ENCODE assay signal across 23 cellular contexts in the genomic region with DNA sequence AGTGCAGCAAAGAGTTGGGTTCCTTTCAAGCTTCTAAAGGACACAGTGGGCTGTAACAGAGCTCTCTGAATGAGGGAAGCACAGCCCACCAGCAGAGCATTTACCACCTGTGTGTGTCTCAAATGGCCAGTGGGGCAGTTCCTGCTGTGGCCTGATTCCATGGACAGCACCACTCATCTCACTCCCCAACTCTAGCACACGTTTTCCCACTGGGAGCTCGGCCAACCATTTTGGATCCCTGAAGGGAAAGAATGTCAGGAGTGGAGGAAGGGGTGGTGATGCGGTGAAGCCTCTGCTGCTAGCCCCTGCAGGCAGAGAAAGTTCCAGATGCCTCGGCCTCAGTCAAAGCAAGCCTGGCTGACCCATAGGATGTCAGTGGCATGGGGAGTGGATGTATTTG.
"Had no signal": no experiment of that assay in that cellular context is flagged by ENCODE, and none has a peak within 500 bp of the region (broad histone marks: within the 10 kb centered on the region; RNA-seq: fewer than 3 reads in every experiment).

No MANE protein-coding gene starts in this region.

- FAIRE-seq: endothelial cell of umbilical vein had no signal

- H3K27me3 Mint-ChIP-seq: activated B cell treated with CpG ODN at 0.5 μM for 24 hours; activated naive CD8-positive, alpha-beta T cell treated with anti-CD3 and anti-CD28 coated beads, Interleukin-2, amount 50 U/mL, for 24 hours; naive thymus-derived CD8-positive, alpha-beta T cell; T-cell had no signal

- H3K36me3 ChIP-seq: esophagus muscularis mucosa, left ventricle myocardium inferior, vagina had no signal

- H3K4me3 ChIP-seq: esophagus muscularis mucosa, left ventricle myocardium inferior, vagina had no signal

- H3K9me3 Mint-ChIP-seq: activated B cell treated with CpG ODN at 0.5 μM for 24 hours; activated CD4-positive, alpha-beta T cell treated with anti-CD3 and anti-CD28 coated beads, Interleukin-2, amount 10 ng/mL, durations not matched to agents 24 days and 14 days; activated naive CD4-positive, alpha-beta T cell treated with anti-CD3 and anti-CD28 coated beads, Interleukin-2, amount 10 ng/mL, durations not matched to agents 7 days and 5 days; activated naive CD8-positive, alpha-beta T cell treated with anti-CD3 and anti-CD28 coated beads, Interleukin-2, amount 50 U/mL, for 24 hours; activated T-cell treated with anti-CD3 and anti-CD28 coated beads, Interleukin-2, amount 50 U/mL, for 4 hours; immature natural killer cell; naive thymus-derived CD8-positive, alpha-beta T cell; T-cell had no signal

- ATAC-seq: activated naive CD8-positive, alpha-beta T cell treated with anti-CD3 and anti-CD28 coated beads, Interleukin-2, amount 50 U/mL, for 24 hours; activated T-cell treated with anti-CD3 and anti-CD28 coated beads, Interleukin-2, amount 50 U/mL, for 4 hours; naive thymus-derived CD8-positive, alpha-beta T cell; T-cell had no signal

- H3K27ac Mint-ChIP-seq: activated B cell treated with CpG ODN at 0.5 μM for 24 hours; activated CD4-positive, alpha-beta T cell treated with anti-CD3 and anti-CD28 coated beads, Interleukin-2, amount 10 ng/mL, durations not matched to agents 24 days and 14 days; activated naive CD4-positive, alpha-beta T cell treated with anti-CD3 and anti-CD28 coated beads, Interleukin-2, amount 10 ng/mL, durations not matched to agents 7 days and 5 days; activated naive CD8-positive, alpha-beta T cell treated with anti-CD3 and anti-CD28 coated beads, Interleukin-2, amount 50 U/mL, for 24 hours; immature natural killer cell; progenitor cell of endocrine pancreas; T-cell had no signal

- H3K36me3 Mint-ChIP-seq: immature natural killer cell, T-cell had no signal

- H3K27ac ChIP-seq: esophagus muscularis mucosa, left ventricle myocardium inferior, vagina had no signal

- H3K4me1 Mint-ChIP-seq: activated B cell treated with CpG ODN at 0.5 μM for 24 hours; activated naive CD8-positive, alpha-beta T cell treated with anti-CD3 and anti-CD28 coated beads, Interleukin-2, amount 50 U/mL, for 24 hours had no signal

- H3K4me3 Mint-ChIP-seq: activated B cell treated with CpG ODN at 0.5 μM for 24 hours; activated CD4-positive, alpha-beta T cell treated with anti-CD3 and anti-CD28 coated beads, Interleukin-2, amount 10 ng/mL, durations not matched to agents 24 days and 14 days; activated naive CD4-positive, alpha-beta T cell treated with anti-CD3 and anti-CD28 coated beads, Interleukin-2, amount 10 ng/mL, durations not matched to agents 7 days and 5 days; activated naive CD8-positive, alpha-beta T cell treated with anti-CD3 and anti-CD28 coated beads, Interleukin-2, amount 50 U/mL, for 24 hours; activated T-cell treated with anti-CD3 and anti-CD28 coated beads, Interleukin-2, amount 50 U/mL, for 4 hours; immature natural killer cell; naive thymus-derived CD8-positive, alpha-beta T cell; T-cell had no signal

- H3K27me3 ChIP-seq: esophagus muscularis mucosa, vagina had no signal

- H3K9me3 ChIP-seq: esophagus muscularis mucosa, left ventricle myocardium inferior, vagina had no signal

- DNase-seq: activated B cell treated with CpG ODN at 0.5 μM for 24 hours; activated CD4-positive, alpha-beta T cell treated with anti-CD3 and anti-CD28 coated beads, Interleukin-2, amount 10 ng/mL, durations not matched to agents 24 days and 14 days; activated CD8-positive, alpha-beta memory T cell treated with anti-CD3 and anti-CD28 coated beads, Interleukin-2, amount 50 U/mL, for 4 hours; activated effector memory CD4-positive, alpha-beta T cell treated with Interleukin-2 at 50 U/mL for 16 hours; activated naive CD4-positive, alpha-beta T cell treated with anti-CD3 and anti-CD28 coated beads, Interleukin-2, amount 10 ng/mL, durations not matched to agents 7 days and 5 days; activated naive CD8-positive, alpha-beta T cell treated with anti-CD3 and anti-CD28 coated beads, Interleukin-2, amount 50 U/mL, for 24 hours; activated T-cell treated with anti-CD3 and anti-CD28 coated beads, Interleukin-2, amount 50 U/mL, for 4 hours; anterior cingulate cortex; cerebellar nuclear complex; effector memory CD4-positive, alpha-beta T cell; immature natural killer cell; kidney glomerular epithelial cell; left ventricle myocardium inferior; naive thymus-derived CD8-positive, alpha-beta T cell; stimulated activated CD4-positive, alpha-beta T cell treated with anti-CD3 and anti-CD28 coated beads, Interleukin-12 subunit alpha, Interleukin-12 subunit beta, amount 100 ng/mL, for 4 hours; stimulated activated CD4-positive, alpha-beta T cell treated with anti-CD3 and anti-CD28 coated beads, Interleukin-1b, Interleukin-23, amount 100 ng/mL, for 48 hours; stimulated activated CD8-positive, alpha-beta memory T cell treated with anti-CD3 and anti-CD28 coated beads, Interleukin-4, amount 100 ng/mL, for 48 hours; stimulated activated naive CD4-positive, alpha-beta T cell; T-cell had no signal
